8 cellular contexts compared by ENCODE assay signal in genomic region chr5:132820162-132820754, GRCh38. TPM values are rescaled to one million over a fixed set of nuclear protein-coding genes. Genes with fewer than 3 reads are reported as not detected.
DNase-seq lines count a peak whose midpoint lies in the region; ATAC-seq and TF ChIP-seq lines count a peak whose summit lies in the region.

No MANE protein-coding gene starts in this region.

- peak; percentile 87 to 95 for ATAC-seq in activated naive CD4-positive, alpha-beta T cell treated with anti-CD3 and anti-CD28 coated beads, Interleukin-2, amount 50 U/mL, for 72 hours
- peak; percentile 95 for ATAC-seq in upper lobe of right lung

- peaks cover 34% of the 10 kb centered on the region for H3K27me3 ChIP-seq in H7 (ENCODE audit: control insufficient read depth, insufficient read depth, low read length)
- H3K27me3 ChIP-seq in upper lobe of right lung = no peaks in the 10 kb centered on the region

- H3K27ac ChIP-seq in upper lobe of right lung = no peak overlapping the region

- no peaks in the 10 kb centered on the region for H3K4me1 ChIP-seq in upper lobe of right lung

- no peak overlapping the region for H3K27ac Mint-ChIP-seq in activated naive CD4-positive, alpha-beta T cell treated with anti-CD3 and anti-CD28 coated beads, Interleukin-2, amount 50 U/mL, for 72 hours

- H3K36me3 ChIP-seq in H7 (replicated peaks; ENCODE audit: control insufficient read depth, insufficient read depth, low read length) = no peaks in the 10 kb centered on the region
- no peaks in the 10 kb centered on the region for H3K36me3 ChIP-seq in upper lobe of right lung

- no peaks in the 10 kb centered on the region for H3K9me3 Mint-ChIP-seq in activated naive CD4-positive, alpha-beta T cell treated with anti-CD3 and anti-CD28 coated beads, Interleukin-2, amount 50 U/mL, for 72 hours

- peaks cover 1% of the 10 kb centered on the region in 2 donors for H3K36me3 Mint-ChIP-seq in activated naive CD4-positive, alpha-beta T cell treated with anti-CD3 and anti-CD28 coated beads, Interleukin-2, amount 50 U/mL, for 72 hours

- TF ChIP-seq CTCF in upper lobe of right lung (IDR thresholded peaks at IDR 0.05) = peak; percentile 96

- DNase-seq in DMS79 treated with DMSO at 0.1 percent for 48 hours (lab: John Stamatoyannopoulos, UW) (peak; percentile 5), H7 (peak; percentile 93), NAMALWA (ENCODE audit: low spot score) (peak; percentile 93), SKM-1 (lab: John Stamatoyannopoulos, UW; ENCODE audit: unreplicated experiment) (peak; percentile 77), glomerular endothelial cell (ENCODE audit: extremely low read depth, low read depth, low spot score) (peak; percentile 82), pons (ENCODE audit: low spot score) (peak; percentile 98), upper lobe of right lung (peak; percentile 92)
- peak; percentile 81 to 94 for DNase-seq in activated naive CD4-positive, alpha-beta T cell treated with anti-CD3 and anti-CD28 coated beads, Interleukin-2, amount 50 U/mL, for 72 hours (ENCODE audit: low spot score in 2 of 2)

- intact Hi-C loops in upper lobe of right lung (cut with DNase I) = no loop called here

- H3K4me3 ChIP-seq in H7 (ENCODE audit: insufficient read depth, low read depth, low read length) = no peak overlapping the region
- no peak overlapping the region for H3K4me3 ChIP-seq in upper lobe of right lung

- H3K9me3 ChIP-seq in upper lobe of right lung = no peaks in the 10 kb centered on the region

RNA-seq across cellular contexts. Expression of gene SOWAHA, which starts 7.2 kb away (rescaled TPM):
- total RNA-seq in H7 (2014; rRNA removed; shearing (Covaris generic)) = 0.21 TPM in 1 of 2 replicates, not detected in the other
- total RNA-seq in activated naive CD4-positive, alpha-beta T cell treated with anti-CD3 and anti-CD28 coated beads, Interleukin-2, amount 50 U/mL, for 72 hours = not detected
- total RNA-seq in glomerular endothelial cell (not detected in 2 replicates), upper lobe of right lung (not detected)

RNA-seq across cellular contexts. Expression of gene SHROOM1, which starts 10.2 kb away (rescaled TPM):
- total RNA-seq in H7 (2014; rRNA removed; shearing (Covaris generic)) = 1.3 and 4.0 TPM in 2 replicates
- 1 to 10 TPM; 1.3 to 2.3 TPM for total RNA-seq in activated naive CD4-positive, alpha-beta T cell treated with anti-CD3 and anti-CD28 coated beads, Interleukin-2, amount 50 U/mL, for 72 hours
- 12.1 and 18.2 TPM in 2 replicates for total RNA-seq in glomerular endothelial cell
- 24.2 TPM for total RNA-seq in upper lobe of right lung

RNA-seq across cellular contexts. Expression of gene SEPTIN8, which starts 43.2 kb away (rescaled TPM):
- total RNA-seq in H7 (2014; rRNA removed; shearing (Covaris generic)) = 10.5 and 12.4 TPM in 2 replicates
- total RNA-seq in activated naive CD4-positive, alpha-beta T cell treated with anti-CD3 and anti-CD28 coated beads, Interleukin-2, amount 50 U/mL, for 72 hours = 10 to 100 TPM in 1 of 2 donors, 1 to 10 TPM in 1; 9.4 to 15.5 TPM
- total RNA-seq in glomerular endothelial cell (60.4 and 65.0 TPM in 2 replicates), upper lobe of right lung (42.6 TPM)

RNA-seq across cellular contexts. Expression of gene GDF9, which starts 46.0 kb away (rescaled TPM):
- 0.22 and 0.24 TPM in 2 replicates for total RNA-seq in H7 (2014; rRNA removed; shearing (Covaris generic))
- total RNA-seq in activated naive CD4-positive, alpha-beta T cell treated with anti-CD3 and anti-CD28 coated beads, Interleukin-2, amount 50 U/mL, for 72 hours = 1 to 10 TPM; 1.1 to 1.3 TPM
- 0.35 TPM in 1 of 2 replicates, not detected in the other for total RNA-seq in glomerular endothelial cell
- 0.46 TPM for total RNA-seq in upper lobe of right lung

RNA-seq across cellular contexts. Expression of gene UQCRQ, which starts 46.2 kb away (rescaled TPM):
- total RNA-seq in H7 (2014; rRNA removed; shearing (Covaris generic)) = 129 and 137 TPM in 2 replicates
- 100 to 1,000 TPM; 396 to 399 TPM for total RNA-seq in activated naive CD4-positive, alpha-beta T cell treated with anti-CD3 and anti-CD28 coated beads, Interleukin-2, amount 50 U/mL, for 72 hours
- total RNA-seq in glomerular endothelial cell (158 and 165 TPM in 2 replicates), upper lobe of right lung (256 TPM)

Comparison
In these comparisons a context has a peak if more than half of its experiments do, and no peak if none do; other contexts are left out.
1. DNase-seq: peak in every context shown above with its lines; median percentile 98 in pons; 93 in H7; 93 in NAMALWA; 92 in upper lobe of right lung; 88 in activated naive CD4-positive, alpha-beta T cell treated with anti-CD3 and anti-CD28 coated beads, Interleukin-2, amount 50 U/mL, for 72 hours; 82 in glomerular endothelial cell; 77 in SKM-1; 5 in DMS79 treated with DMSO at 0.1 percent for 48 hours.